In genomic region chr3:180571831-180572578, GRCh38 we compare ENCODE assay signal across 11 cellular contexts. TPM values are rescaled to one million over a fixed set of nuclear protein-coding genes. Genes with fewer than 3 reads are reported as not detected.
DNase-seq lines count a peak whose midpoint lies in the region; ATAC-seq, FAIRE-seq and TF ChIP-seq lines count a peak whose summit lies in the region.
"Had no signal": no experiment of that assay in that cellular context is flagged by ENCODE, and none has a peak within 500 bp of the region (broad histone marks: within the 10 kb centered on the region; RNA-seq: fewer than 3 reads in every experiment).

No MANE protein-coding gene starts in this region.

- peaks cover 18% of the 10 kb centered on the region for H3K27me3 Mint-ChIP-seq in activated T-cell treated with anti-CD3 and anti-CD28 coated beads, Interleukin-2, amount 50 U/mL, for 72 hours (ENCODE audit: low read depth)

- peak; percentile 83 for ATAC-seq in GM19455 (IDR thresholded peaks at IDR 0.05; ENCODE audit: unreplicated experiment)
- ATAC-seq in HG02981 (IDR thresholded peaks at IDR 0.05; ENCODE audit: unreplicated experiment): peak; percentile 82
- no peak for ATAC-seq in activated T-cell treated with anti-CD3 and anti-CD28 coated beads, Interleukin-2, amount 50 U/mL, for 72 hours (replicated peaks in 1 of 2)
- ATAC-seq: activated T-helper 17 cell treated with anti-CD3 and anti-CD28 coated beads, Interleukin-2, amount 50 U/mL, for 72 hours; left cardiac atrium had no signal

- H3K36me3 Mint-ChIP-seq in activated T-cell treated with anti-CD3 and anti-CD28 coated beads, Interleukin-2, amount 50 U/mL, for 72 hours (ENCODE audit: insufficient read depth in 2 of 2): no peaks in the 10 kb centered on the region

- peak; percentile 54 for FAIRE-seq in GM12891 (lab: Jason Lieb, UNC)

- H3K4me1 Mint-ChIP-seq in activated T-cell treated with anti-CD3 and anti-CD28 coated beads, Interleukin-2, amount 50 U/mL, for 72 hours (ENCODE audit: low read depth): no peaks in the 10 kb centered on the region
- H3K4me1 Mint-ChIP-seq: activated T-helper 17 cell treated with anti-CD3 and anti-CD28 coated beads, Interleukin-2, amount 50 U/mL, for 72 hours; B cell had no signal

- DNase-seq in GM12891 (ENCODE audit: insufficient read length, low spot score) (peak; percentile 29), NOMO-1 (lab: John Stamatoyannopoulos, UW; ENCODE audit: unreplicated experiment in 2 of 2) (peak; percentile 72 to 82), DMS153 treated with DMSO at 0.1 percent for 48 hours (lab: John Stamatoyannopoulos, UW; ENCODE audit: unreplicated experiment) (no peak), iPS-NIHi7 (ENCODE audit: extremely low spot score) (no peak), HuH-7.5 (ENCODE audit: low spot score) (no peak)
- DNase-seq in activated T-cell treated with anti-CD3 and anti-CD28 coated beads, Interleukin-2, amount 50 U/mL, for 72 hours: no peak
- DNase-seq: left cardiac atrium had no signal

- no peaks in the 10 kb centered on the region for H3K9me3 Mint-ChIP-seq in activated T-cell treated with anti-CD3 and anti-CD28 coated beads, Interleukin-2, amount 50 U/mL, for 72 hours
- H3K9me3 Mint-ChIP-seq: activated T-helper 17 cell treated with anti-CD3 and anti-CD28 coated beads, Interleukin-2, amount 50 U/mL, for 72 hours had no signal

- no peak for TF ChIP-seq POLR2A in GM12891 (IDR thresholded peaks at IDR 0.05; ENCODE audit: low read depth, low read length)

- H3K27ac Mint-ChIP-seq in activated T-cell treated with anti-CD3 and anti-CD28 coated beads, Interleukin-2, amount 50 U/mL, for 72 hours: no peak overlapping the region
- H3K27ac Mint-ChIP-seq: activated T-helper 17 cell treated with anti-CD3 and anti-CD28 coated beads, Interleukin-2, amount 50 U/mL, for 72 hours; B cell had no signal

- no peak overlapping the region for H3K4me3 Mint-ChIP-seq in activated T-cell treated with anti-CD3 and anti-CD28 coated beads, Interleukin-2, amount 50 U/mL, for 72 hours
- H3K4me3 Mint-ChIP-seq: activated T-helper 17 cell treated with anti-CD3 and anti-CD28 coated beads, Interleukin-2, amount 50 U/mL, for 72 hours; B cell had no signal

TF ChIP-seq in GM12891, 5 proteins besides CTCF, POLR2A, EP300 and RAD21:
- TF ChIP-seq POU2F2 (IDR thresholded peaks at IDR 0.05; ENCODE audit: low read depth, low read length): no peak
- peak; percentile 71 for TF ChIP-seq SPI1 (IDR thresholded peaks at IDR 0.05; ENCODE audit: low read depth, low read length)

RNA-seq across cellular contexts. Expression of gene TTC14, which starts 30.0 kb away (rescaled TPM):
- polyA plus RNA-seq in GM12891 (2012; ENCODE audit: low read depth, missing spikeins): 15.2 TPM
- 10 to 100 TPM; 53.1 to 56.0 TPM for total RNA-seq in activated T-cell treated with anti-CD3 and anti-CD28 coated beads, Interleukin-2, amount 50 U/mL, for 72 hours

Comparison
In these comparisons a context has a peak if more than half of its experiments do, and no peak if none do; other contexts are left out.
1. DNase-seq: peak in GM12891 (single experiment) and NOMO-1 (2 of 2); none in DMS153 treated with DMSO at 0.1 percent for 48 hours (single experiment), iPS-NIHi7 (single experiment), activated T-cell treated with anti-CD3 and anti-CD28 coated beads, Interleukin-2, amount 50 U/mL, for 72 hours (0 of 2) and HuH-7.5 (single experiment).
2. ATAC-seq: peak in GM19455 (single experiment) and HG02981 (single experiment); none in activated T-cell treated with anti-CD3 and anti-CD28 coated beads, Interleukin-2, amount 50 U/mL, for 72 hours (0 of 2).